ENCODE assay signal across 1 cellular context in the genomic region with DNA sequence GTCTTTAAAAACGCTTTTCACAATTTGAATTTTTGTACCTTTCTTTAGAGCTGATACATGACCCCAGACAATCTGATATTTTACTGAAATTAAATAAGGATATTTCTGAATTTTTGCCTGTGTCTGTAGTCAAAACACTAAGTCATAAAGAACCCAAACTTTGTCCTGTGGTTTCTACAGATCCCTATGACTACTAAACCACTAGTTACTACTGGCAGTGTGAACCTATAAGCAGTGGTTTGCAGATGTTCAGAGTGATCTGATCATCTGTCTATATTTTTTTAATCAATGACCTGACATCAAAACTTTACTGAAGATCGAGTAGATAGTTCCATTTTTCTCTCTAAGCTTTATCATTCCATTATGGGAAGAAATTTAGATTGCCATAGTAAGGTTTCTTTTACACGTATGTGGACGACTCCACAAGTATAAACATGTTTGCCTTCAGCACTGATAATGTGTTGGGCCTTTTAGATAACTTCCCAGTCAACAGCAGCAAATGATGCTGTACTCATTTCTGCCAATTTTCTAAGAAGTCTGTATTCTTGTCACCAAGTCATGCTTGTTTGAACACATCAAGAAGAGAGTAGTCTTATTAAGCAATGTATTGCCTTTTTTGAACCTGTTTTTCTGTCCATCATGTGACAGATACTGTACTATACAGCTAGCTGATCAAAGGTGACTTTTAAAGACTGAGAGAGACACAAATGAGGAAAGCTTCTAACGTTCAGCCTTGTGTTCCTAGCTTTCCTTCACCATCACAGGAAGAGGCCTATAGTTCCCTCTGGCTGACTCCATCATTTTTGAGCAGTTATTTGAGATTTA.
A peak's percentile ranks its signal among the peaks of the same experiment; 100 is the strongest.
TF ChIP-seq lines count a peak whose summit lies in the region.

No MANE protein-coding gene starts in this region.

TF ChIP-seq in HepG2, 621 proteins besides CTCF, POLR2A, EP300 and RAD21:
- TF ChIP-seq TFE3 (CRISPR knock-in tag; IDR thresholded peaks at IDR 0.05) (peak; percentile 66; the same call in 1 of the 2 replicates), ZBTB1 (CRISPR knock-in tag; IDR thresholded peaks at IDR 0.05; ENCODE audit: borderline replicate concordance) (no peak), ZNF563 (CRISPR knock-in tag; IDR thresholded peaks at IDR 0.05) (no peak), DRAP1 (CRISPR knock-in tag; IDR thresholded peaks at IDR 0.05) (0 out of 2 replicates have a peak, but pooled peaks have one; percentile 9), CEBPG (CRISPR knock-in tag; IDR thresholded peaks at IDR 0.05) (peak; percentile 23; the same call in 1 of the 2 replicates), HNF4A (CRISPR knock-in tag; IDR thresholded peaks at IDR 0.05) (peak; percentile 29; the same call in 1 of the 2 replicates)
